Comparison of ENCODE assay signal across 8 cellular contexts in genomic region chr9:35729700-35730485, GRCh38. TPM values are rescaled to one million over a fixed set of nuclear protein-coding genes. Genes with fewer than 3 reads are reported as not detected.
DNase-seq lines count a peak whose midpoint lies in the region; ATAC-seq and TF ChIP-seq lines count a peak whose summit lies in the region.

No MANE protein-coding gene starts in this region.

- no peaks in the 10 kb centered on the region for H3K9me3 Mint-ChIP-seq in activated naive CD8-positive, alpha-beta T cell treated with anti-CD3 and anti-CD28 coated beads, Interleukin-2, amount 10 ng/mL, durations not matched to agents 7 days and 5 days

- H3K27me3 Mint-ChIP-seq in activated naive CD8-positive, alpha-beta T cell treated with anti-CD3 and anti-CD28 coated beads, Interleukin-2, amount 10 ng/mL, durations not matched to agents 7 days and 5 days, result no peaks in the 10 kb centered on the region

- no peak for ATAC-seq in activated naive CD8-positive, alpha-beta T cell treated with anti-CD3 and anti-CD28 coated beads, Interleukin-2, amount 10 ng/mL, durations not matched to agents 7 days and 5 days (ENCODE audit: low read depth)
- ATAC-seq in GM21390 (IDR thresholded peaks at IDR 0.05; ENCODE audit: unreplicated experiment) (no peak), GM21717 (IDR thresholded peaks at IDR 0.05; ENCODE audit: unreplicated experiment) (no peak)

- no peaks in the 10 kb centered on the region for H3K27me3 ChIP-seq in cardiac muscle cell

- H3K36me3 ChIP-seq in cardiac muscle cell, result peaks cover 14% of the 10 kb centered on the region

- peaks cover 53% of the 10 kb centered on the region for H3K4me1 ChIP-seq in cardiac muscle cell (ENCODE audit: low read depth)

- CTCF ChIA-PET in AG04449 (lab: Yijun Ruan, JAX), result interaction anchor here (0.6 to 31.2 kb wide), 12 partner anchors 8 to 96 kb away, joined by 3 to 816 read pairs (median 6); partner anchors contain the start of genes ARHGEF39, CCDC107, HINT2 and RMRP

- intact Hi-C loops in posterior vena cava (cut with DNase I), result loop anchor here in 1 of 2 donors (2.0 to 5.0 kb wide), 2 partner anchors 35 to 68 kb away; no protein-coding TSS in a partner anchor

- no peaks in the 10 kb centered on the region for H3K9me3 ChIP-seq in cardiac muscle cell (ENCODE audit: low read depth)

- H3K4me3 ChIP-seq in AG04449 (ENCODE audit: low read depth, low read length) (peak overlapping the region; percentile 87), cardiac muscle cell (peak overlapping the region; percentile 11)

- peak overlapping the region; percentile 100 for H3K27ac ChIP-seq in cardiac muscle cell

- TF ChIP-seq CTCF in AG04449 (IDR thresholded peaks at IDR 0.05; ENCODE audit: insufficient read depth, low read length, missing control alignments) (peak; percentile 64), cardiac muscle cell (IDR thresholded peaks at IDR 0.05; ENCODE audit: low read depth, low read length) (peak; percentile 68)

- H3K4me1 Mint-ChIP-seq in activated naive CD8-positive, alpha-beta T cell treated with anti-CD3 and anti-CD28 coated beads, Interleukin-2, amount 10 ng/mL, durations not matched to agents 7 days and 5 days, result peaks cover 17% of the 10 kb centered on the region

- H3K27ac Mint-ChIP-seq in activated naive CD8-positive, alpha-beta T cell treated with anti-CD3 and anti-CD28 coated beads, Interleukin-2, amount 10 ng/mL, durations not matched to agents 7 days and 5 days, result peak overlapping the region; percentile 26

- H3K36me3 Mint-ChIP-seq in activated naive CD8-positive, alpha-beta T cell treated with anti-CD3 and anti-CD28 coated beads, Interleukin-2, amount 10 ng/mL, durations not matched to agents 7 days and 5 days, result peaks cover 13% of the 10 kb centered on the region

- POLR2A ChIA-PET in AG04449 (lab: Yijun Ruan, JAX), result interaction anchor here (1.4 to 9.6 kb wide), 8 partner anchors 10 to 72 kb away, joined by 3 to 325 read pairs (median 9); partner anchors contain the start of genes ARHGEF39, CCDC107, GBA2 and RGP1
- POLR2A ChIA-PET in activated naive CD8-positive, alpha-beta T cell treated with anti-CD3 and anti-CD28 coated beads, Interleukin-2, amount 10 ng/mL, durations not matched to agents 7 days and 5 days (lab: Charles Lee), result interaction anchor here (1.0 to 4.0 kb wide), 8 partner anchors 19 to 125 kb away, joined by 3 to 53 read pairs (median 19); partner anchors contain the start of genes ARHGEF39, CCDC107, GBA2 and RGP1

- no peak overlapping the region for H3K4me3 Mint-ChIP-seq in activated naive CD8-positive, alpha-beta T cell treated with anti-CD3 and anti-CD28 coated beads, Interleukin-2, amount 10 ng/mL, durations not matched to agents 7 days and 5 days

- DNase-seq in AG04449 (ENCODE audit: low read depth, low spot score), result peak; percentile 62
- DNase-seq in GM04503 (ENCODE audit: low read depth), result peak; percentile 76
- peak; percentile 43 for DNase-seq in NCI-H2107 treated with DMSO at 0.1 percent for 48 hours (lab: John Stamatoyannopoulos, UW; ENCODE audit: unreplicated experiment)
- no peak for DNase-seq in activated naive CD8-positive, alpha-beta T cell treated with anti-CD3 and anti-CD28 coated beads, Interleukin-2, amount 10 ng/mL, durations not matched to agents 7 days and 5 days
- peak; percentile 56 to 86 for DNase-seq in cardiac muscle cell (ENCODE audit: low read depth in 1 of 2, low spot score in 1 of 2)
- DNase-seq in posterior vena cava (ENCODE audit: low spot score), result peak; percentile 89

RNA-seq across cellular contexts. Expression of gene TLN1, which starts 2.1 kb away (rescaled TPM):
- total RNA-seq in activated naive CD8-positive, alpha-beta T cell treated with anti-CD3 and anti-CD28 coated beads, Interleukin-2, amount 10 ng/mL, durations not matched to agents 7 days and 5 days, result 100 to 1,000 TPM; 381 to 388 TPM
- total RNA-seq in cardiac muscle cell (172 and 178 TPM in 2 replicates), posterior vena cava (100 to 1,000 TPM; 816 to 836 TPM)
- 96.0 and 98.0 TPM in 2 replicates for polyA plus RNA-seq in cardiac muscle cell

RNA-seq across cellular contexts. Expression of gene CREB3, which starts 2.6 kb away (rescaled TPM):
- total RNA-seq in activated naive CD8-positive, alpha-beta T cell treated with anti-CD3 and anti-CD28 coated beads, Interleukin-2, amount 10 ng/mL, durations not matched to agents 7 days and 5 days, result 10 to 100 TPM; 21.1 to 24.1 TPM
- total RNA-seq in cardiac muscle cell (45.7 and 51.5 TPM in 2 replicates), posterior vena cava (10 to 100 TPM; 41.7 to 53.0 TPM)
- polyA plus RNA-seq in cardiac muscle cell, result 62.3 and 84.2 TPM in 2 replicates

RNA-seq across cellular contexts. Expression of gene GBA2, which starts 19.1 kb away (rescaled TPM):
- 10 to 100 TPM; 60.1 to 62.2 TPM for total RNA-seq in activated naive CD8-positive, alpha-beta T cell treated with anti-CD3 and anti-CD28 coated beads, Interleukin-2, amount 10 ng/mL, durations not matched to agents 7 days and 5 days
- 132 and 157 TPM in 2 replicates for total RNA-seq in cardiac muscle cell
- 135 and 140 TPM in 2 replicates for polyA plus RNA-seq in cardiac muscle cell
- 10 to 100 TPM; 50.1 to 57.7 TPM for total RNA-seq in posterior vena cava

RNA-seq across cellular contexts. Expression of gene RGP1, which starts 19.2 kb away (rescaled TPM):
- 10 to 100 TPM; 26.9 to 29.1 TPM for total RNA-seq in activated naive CD8-positive, alpha-beta T cell treated with anti-CD3 and anti-CD28 coated beads, Interleukin-2, amount 10 ng/mL, durations not matched to agents 7 days and 5 days
- total RNA-seq in cardiac muscle cell, result 24.1 and 30.4 TPM in 2 replicates
- polyA plus RNA-seq in cardiac muscle cell, result 17.9 and 21.8 TPM in 2 replicates
- 10 to 100 TPM; 27.8 to 29.5 TPM for total RNA-seq in posterior vena cava

RNA-seq across cellular contexts. Expression of gene MSMP, which starts 24.2 kb away (rescaled TPM):
- not detected for total RNA-seq in activated naive CD8-positive, alpha-beta T cell treated with anti-CD3 and anti-CD28 coated beads, Interleukin-2, amount 10 ng/mL, durations not matched to agents 7 days and 5 days
- not detected in 2 replicates for total RNA-seq in cardiac muscle cell
- not detected in 2 replicates for polyA plus RNA-seq in cardiac muscle cell
- 1 to 10 TPM in 1 of 2 donors, not detected in 1; 1.7 TPM for total RNA-seq in posterior vena cava
